1 cellular context compared by ENCODE assay signal in genomic region chr3:115624898-115625297, GRCh38.
TF ChIP-seq lines count a peak whose summit lies in the region.

No MANE protein-coding gene starts in this region.

TF ChIP-seq in HepG2, 621 proteins besides CTCF, POLR2A, EP300 and RAD21 (continued from another document):
- TF ChIP-seq ZNF687 (CRISPR knock-in tag; IDR thresholded peaks at IDR 0.05) (no peak), ZSCAN22 (CRISPR knock-in tag; IDR thresholded peaks at IDR 0.05) (no peak), ZNF343 (CRISPR knock-in tag; IDR thresholded peaks at IDR 0.05) (no peak), NFE2L1 (CRISPR knock-in tag; IDR thresholded peaks at IDR 0.05; ENCODE audit: borderline replicate concordance) (no peak), ZSCAN5A (CRISPR knock-in tag; IDR thresholded peaks at IDR 0.05; ENCODE audit: borderline replicate concordance) (no peak), THAP7 (CRISPR knock-in tag; IDR thresholded peaks at IDR 0.05) (no peak), ZMAT3 (CRISPR knock-in tag; conservative IDR thresholded peaks at IDR 0.05) (no peak), TBX2 (CRISPR knock-in tag; IDR thresholded peaks at IDR 0.05; ENCODE audit: borderline replicate concordance) (no peak)
